In the genomic region with DNA sequence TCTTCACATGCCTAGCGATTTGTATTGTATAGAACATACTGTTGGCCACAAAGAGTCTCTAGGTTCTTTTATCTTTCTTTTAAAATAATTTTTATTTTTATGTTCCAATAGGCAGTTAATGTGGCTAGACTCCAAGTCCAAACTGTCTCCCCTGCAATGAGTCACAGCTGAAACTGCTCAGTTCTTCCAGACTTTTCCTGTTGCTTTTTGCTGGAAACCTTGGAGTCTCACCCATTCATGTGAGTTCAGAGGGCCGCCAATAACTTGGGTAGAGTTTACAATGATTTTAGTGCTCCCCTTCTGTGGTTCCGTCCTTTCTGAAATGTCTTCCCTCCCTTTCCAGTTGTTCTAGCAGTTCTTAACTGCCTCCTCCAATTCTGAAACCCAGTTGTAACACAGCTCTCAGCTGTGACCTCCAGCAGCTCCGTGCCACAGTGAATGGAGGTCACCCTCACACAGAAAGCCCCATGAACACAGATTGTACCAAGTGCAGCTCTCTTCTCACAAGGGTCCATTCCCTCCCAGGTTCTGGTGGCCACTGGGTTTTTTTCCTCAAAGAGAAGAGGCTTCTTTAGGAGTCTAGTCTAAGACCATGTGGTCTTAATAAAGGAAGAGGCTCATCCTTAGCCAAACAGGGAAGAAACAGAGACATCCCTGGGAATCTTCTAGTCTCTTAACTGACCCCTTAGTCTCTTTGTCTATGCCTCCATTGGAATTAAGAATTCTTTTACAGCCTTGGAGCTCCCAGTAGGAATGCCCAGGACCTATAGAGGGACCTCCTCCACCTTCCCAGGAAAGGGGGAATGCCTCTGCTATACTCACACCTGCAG, we compare ENCODE assay signal across 13 cellular contexts.
DNase-seq lines count a peak whose midpoint lies in the region; ATAC-seq and TF ChIP-seq lines count a peak whose summit lies in the region.
"Had no signal": no experiment of that assay in that cellular context is flagged by ENCODE, and none has a peak within 500 bp of the region (broad histone marks: within the 10 kb centered on the region; RNA-seq: fewer than 3 reads in every experiment).

No MANE protein-coding gene starts in this region.

- H3K4me3 ChIP-seq in MG63 (no peak overlapping the region), choroid plexus epithelial cell (ENCODE audit: low read depth, low read length) (no peak overlapping the region), tibial artery (no peak overlapping the region), endodermal cell (ENCODE audit: low read length) (no peak overlapping the region)
- H3K4me3 ChIP-seq: right lobe of liver, suprapubic skin had no signal

- H3K36me3 ChIP-seq in MG63 = no peaks in the 10 kb centered on the region
- H3K36me3 ChIP-seq in tibial artery = no peaks in the 10 kb centered on the region
- H3K36me3 ChIP-seq in endodermal cell (ENCODE audit: control insufficient read depth, insufficient read depth, low read length) = no peaks in the 10 kb centered on the region
- H3K36me3 ChIP-seq: right lobe of liver, suprapubic skin had no signal

- no peaks in the 10 kb centered on the region for H3K27me3 ChIP-seq in MG63
- H3K27me3 ChIP-seq in tibial artery = no peaks in the 10 kb centered on the region
- H3K27me3 ChIP-seq in endodermal cell (ENCODE audit: control insufficient read depth, insufficient read depth, low read length, poor library complexity, severe bottlenecking) = no peaks in the 10 kb centered on the region
- H3K27me3 ChIP-seq: right lobe of liver had no signal

- no peak for ATAC-seq in HG03342 (IDR thresholded peaks at IDR 0.05; ENCODE audit: unreplicated experiment)
- ATAC-seq: activated CD4-positive, alpha-beta T cell treated with anti-CD3 and anti-CD28 coated beads for 36 hours; activated T-cell treated with anti-CD3 and anti-CD28 coated beads, Interleukin-2, amount 50 U/mL, for 4 hours; right lobe of liver had no signal

- peaks cover 0 to 17% (median 7%) of the 10 kb centered on the region in 4 donors for H3K4me1 ChIP-seq in tibial artery
- peaks cover 5% of the 10 kb centered on the region for H3K4me1 ChIP-seq in endodermal cell (ENCODE audit: control insufficient read depth, insufficient read depth, low read length)
- H3K4me1 ChIP-seq: right lobe of liver had no signal

- H3K9me3 ChIP-seq in MG63 (0 out of 2 replicates have a peak, but pooled peaks cover 2% of the 10 kb centered on the region), tibial artery (no peaks in the 10 kb centered on the region), endodermal cell (ENCODE audit: control insufficient read depth, low read length) (no peaks in the 10 kb centered on the region)
- H3K9me3 ChIP-seq: right lobe of liver, suprapubic skin had no signal

- H3K27ac ChIP-seq in tibial artery = peak overlapping the region; percentile 49 to 53
- H3K27ac ChIP-seq in endodermal cell (ENCODE audit: low read depth, low read length) = no peak overlapping the region
- H3K27ac ChIP-seq: right lobe of liver, suprapubic skin had no signal

- H3K9me3 Mint-ChIP-seq in endodermal cell = no peaks in the 10 kb centered on the region
- H3K9me3 Mint-ChIP-seq: activated T-cell treated with anti-CD3 and anti-CD28 coated beads, Interleukin-2, amount 50 U/mL, for 4 hours had no signal

- H3K27ac Mint-ChIP-seq in endodermal cell = no peak overlapping the region
- H3K27ac Mint-ChIP-seq: activated CD4-positive, alpha-beta T cell treated with anti-CD3 and anti-CD28 coated beads for 36 hours had no signal

- H3K9ac ChIP-seq in endodermal cell (ENCODE audit: extremely low read depth, low read length, poor library complexity, severe bottlenecking) = no peak overlapping the region

- H3K4me3 Mint-ChIP-seq in endodermal cell = no peak overlapping the region
- H3K4me3 Mint-ChIP-seq: activated CD4-positive, alpha-beta T cell treated with anti-CD3 and anti-CD28 coated beads for 36 hours; activated T-cell treated with anti-CD3 and anti-CD28 coated beads, Interleukin-2, amount 50 U/mL, for 4 hours had no signal

- H3K36me3 Mint-ChIP-seq in endodermal cell (ENCODE audit: low read depth) = no peaks in the 10 kb centered on the region

- H3K4me1 Mint-ChIP-seq in endodermal cell = peaks cover 7% of the 10 kb centered on the region
- H3K4me1 Mint-ChIP-seq: activated CD4-positive, alpha-beta T cell treated with anti-CD3 and anti-CD28 coated beads for 36 hours had no signal

- DNase-seq in MG63 (peak; percentile 52), choroid plexus epithelial cell (ENCODE audit: low read depth) (peak; percentile 53), hepatic stellate cell (ENCODE audit: low spot score) (peak; percentile 57), tibial artery (no peak), islet precursor cell (no peak), endodermal cell (no peak)
- DNase-seq: activated CD4-positive, alpha-beta T cell treated with anti-CD3 and anti-CD28 coated beads for 36 hours; activated T-cell treated with anti-CD3 and anti-CD28 coated beads, Interleukin-2, amount 50 U/mL, for 4 hours; MM.1S; right lobe of liver; T-helper 1 cell had no signal

- 94% methylated on average over 2 to 4 of the region's 4 CpGs for whole genome bisulfite sequencing in endodermal cell (ENCODE audit: insufficient coverage in 1 of 2, insufficient read length in 1 of 2), 2 experiments

- H3K27me3 Mint-ChIP-seq in endodermal cell (ENCODE audit: insufficient read depth) = no peaks in the 10 kb centered on the region

- intact Hi-C loops in tibial artery (cut with DNase I; ENCODE audit: low total_unique reads) = no loop called here

- TF ChIP-seq CTCF in choroid plexus epithelial cell (conservative IDR thresholded peaks at IDR 0.05; ENCODE audit: low read depth, low read length) (no peak), tibial artery (IDR thresholded peaks at IDR 0.05) (no peak), endodermal cell (conservative IDR thresholded peaks at IDR 0.05) (no peak)

Comparison
In these comparisons a context has a peak if more than half of its experiments do, and no peak if none do; other contexts are left out.
1. DNase-seq: peak in MG63 (single experiment), choroid plexus epithelial cell (single experiment) and hepatic stellate cell (single experiment); none in tibial artery (0 of 2), islet precursor cell (single experiment) and endodermal cell (single experiment).